In genomic region chr1:243483084-243483845, GRCh38 we compare ENCODE assay signal across 10 cellular contexts.
DNase-seq lines count a peak whose midpoint lies in the region; ATAC-seq, FAIRE-seq and TF ChIP-seq lines count a peak whose summit lies in the region.
"Had no signal": no experiment of that assay in that cellular context is flagged by ENCODE, and none has a peak within 500 bp of the region (broad histone marks: within the 10 kb centered on the region; RNA-seq: fewer than 3 reads in every experiment).

No MANE protein-coding gene starts in this region.

- intact Hi-C loops in colonic mucosa (cut with DNase I): no loop called here

- 0 out of 3 replicates have a peak, but pooled peaks have one; percentile 6 for TF ChIP-seq CTCF in A549 (IDR thresholded peaks at IDR 0.05)
- TF ChIP-seq CTCF in colonic mucosa (IDR thresholded peaks at IDR 0.05): no peak

- 0 out of 5 replicates have a peak, but pooled peaks of 1 of the 2 experiments have one; percentile 10 for TF ChIP-seq RAD21 in A549 (conservative IDR thresholded peaks at IDR 0.05 in 1 of 2, IDR thresholded peaks at IDR 0.05 in 1 of 2)

- FAIRE-seq in A549 (lab: Jason Lieb, UNC): no peak
- FAIRE-seq: keratinocyte had no signal

- H3K27me3 ChIP-seq in HUES48 (ENCODE audit: control insufficient read depth, insufficient read depth, low read length) (peaks cover 8% of the 10 kb centered on the region; the same call in 1 of the 2 replicates), colonic mucosa (no peaks in the 10 kb centered on the region)
- H3K27me3 ChIP-seq: SJSA1 had no signal

- peak overlapping the region; percentile 29; the same call in 1 of the 2 replicates for H3K9ac ChIP-seq in HUES48 (ENCODE audit: low read depth, low read length)
- peak overlapping the region in 1 of 2 donors; percentile 43 for H3K9ac ChIP-seq in colonic mucosa (ENCODE audit: low read depth in 2 of 2, low read length in 2 of 2)

- POLR2A ChIA-PET in A549 (lab: Yijun Ruan, JAX): no interaction called here

- no peak for TF ChIP-seq EP300 in A549 (IDR thresholded peaks at IDR 0.05)

- H3K4me1 ChIP-seq in A549: peaks cover 13% of the 10 kb centered on the region; the same call in 2 of the 3 replicates
- H3K4me1 ChIP-seq in HUES48 (ENCODE audit: control insufficient read depth, insufficient read depth, low read length): peaks cover 15% of the 10 kb centered on the region; the same call in 1 of the 2 replicates
- H3K4me1 ChIP-seq in colonic mucosa: no peaks in the 10 kb centered on the region
- H3K4me1 ChIP-seq in mesodermal cell (ENCODE audit: control insufficient read depth, insufficient read depth, low read length, poor library complexity, severe bottlenecking): peaks cover 15% of the 10 kb centered on the region
- H3K4me1 ChIP-seq: SJSA1 had no signal

- ATAC-seq in A549: no peak

- CTCF ChIA-PET in A549 (lab: Yijun Ruan, JAX): interaction anchor here (1.1 kb wide), 1 partner anchor 10 kb away, joined by 4 read pairs; no protein-coding TSS in a partner anchor

- TF ChIP-seq POLR2A in A549 (IDR thresholded peaks at IDR 0.05; ENCODE audit: low read length): no peak

- H3K36me3 ChIP-seq in HUES48 (ENCODE audit: control insufficient read depth, insufficient read depth, low read length) (no peaks in the 10 kb centered on the region), colonic mucosa (no peaks in the 10 kb centered on the region), mesodermal cell (ENCODE audit: control insufficient read depth, insufficient read depth, low read length) (peaks cover 4% of the 10 kb centered on the region)
- H3K36me3 ChIP-seq: SJSA1 had no signal

- no peak for DNase-seq in A549 (ENCODE audit: low read depth in 1 of 2, low spot score in 1 of 2)
- no peak for DNase-seq in colonic mucosa
- DNase-seq in NCI-H1694 (lab: John Stamatoyannopoulos, UW): no peak
- DNase-seq in amniotic stem cell (lab: John Stamatoyannopoulos, UW): no peak
- no peak for DNase-seq in middle frontal gyrus (ENCODE audit: extremely low spot score, low spot score)
- no peak for DNase-seq in NOMO-1 (lab: John Stamatoyannopoulos, UW; ENCODE audit: unreplicated experiment in 2 of 2)

- no peak overlapping the region for H3K4me2 ChIP-seq in A549

- no peaks in the 10 kb centered on the region for H3K9me3 ChIP-seq in A549
- no peaks in the 10 kb centered on the region for H3K9me3 ChIP-seq in HUES48 (ENCODE audit: control insufficient read depth, insufficient read depth, low read length)
- H3K9me3 ChIP-seq in colonic mucosa: no peaks in the 10 kb centered on the region
- no peaks in the 10 kb centered on the region for H3K9me3 ChIP-seq in mesodermal cell (ENCODE audit: control insufficient read depth, low read length)
- H3K9me3 ChIP-seq: SJSA1 had no signal

- H3K4me3 ChIP-seq in A549: no peak overlapping the region
- H3K4me3 ChIP-seq in HUES48 (ENCODE audit: low read depth, low read length): peak overlapping the region; percentile 60
- peak overlapping the region; percentile 16 for H3K4me3 ChIP-seq in colonic mucosa
- peak overlapping the region; percentile 35 for H3K4me3 ChIP-seq in mesodermal cell (ENCODE audit: extremely low read depth, insufficient read depth, low read length, poor library complexity, severe bottlenecking)
- H3K4me3 ChIP-seq: SJSA1 had no signal

- 92% methylated on average over 39 of the region's 62 CpGs for WGBS in A549 (ENCODE audit: missing lambda C conversion rate)
- 9 to 12% methylated on average over 43 to 53 of the region's 62 CpGs for WGBS in mesodermal cell (ENCODE audit: insufficient coverage in 2 of 2), 2 experiments

- peak overlapping the region in 1 of 2 experiments; percentile 76; a peak in 2 of 6 replicates for H3K27ac ChIP-seq in A549
- H3K27ac ChIP-seq in HUES48 (ENCODE audit: low read depth, low read length): no peak overlapping the region
- H3K27ac ChIP-seq in colonic mucosa: no peak overlapping the region
- no peak overlapping the region for H3K27ac ChIP-seq in mesodermal cell (ENCODE audit: low read depth, low read length, severe bottlenecking)
- H3K27ac ChIP-seq: SJSA1 had no signal

TF ChIP-seq in A549, 52 proteins besides CTCF, POLR2A, EP300 and RAD21:
- TF ChIP-seq KDM1A (IDR thresholded peaks at IDR 0.05; ENCODE audit: low read depth): no peak
- no peak for TF ChIP-seq REST (IDR thresholded peaks at IDR 0.05)
- TF ChIP-seq CBX2 (IDR thresholded peaks at IDR 0.05; ENCODE audit: borderline replicate concordance, low read depth): no peak
- no peak for TF ChIP-seq MYC (IDR thresholded peaks at IDR 0.05; ENCODE audit: borderline replicate concordance, low read length)
- no peak for TF ChIP-seq RNF2 (IDR thresholded peaks at IDR 0.05; ENCODE audit: borderline replicate concordance, low read depth)
- no peak for TF ChIP-seq HDAC2 (IDR thresholded peaks at IDR 0.05)
- TF ChIP-seq MAFK (IDR thresholded peaks at IDR 0.05; ENCODE audit: partially characterized antibody): no peak
- TF ChIP-seq TFCP2L1 (CRISPR knock-in tag; IDR thresholded peaks at IDR 0.05): no peak
- TF ChIP-seq SMC3 (IDR thresholded peaks at IDR 0.05): no peak
- TF ChIP-seq, protein P1, sequence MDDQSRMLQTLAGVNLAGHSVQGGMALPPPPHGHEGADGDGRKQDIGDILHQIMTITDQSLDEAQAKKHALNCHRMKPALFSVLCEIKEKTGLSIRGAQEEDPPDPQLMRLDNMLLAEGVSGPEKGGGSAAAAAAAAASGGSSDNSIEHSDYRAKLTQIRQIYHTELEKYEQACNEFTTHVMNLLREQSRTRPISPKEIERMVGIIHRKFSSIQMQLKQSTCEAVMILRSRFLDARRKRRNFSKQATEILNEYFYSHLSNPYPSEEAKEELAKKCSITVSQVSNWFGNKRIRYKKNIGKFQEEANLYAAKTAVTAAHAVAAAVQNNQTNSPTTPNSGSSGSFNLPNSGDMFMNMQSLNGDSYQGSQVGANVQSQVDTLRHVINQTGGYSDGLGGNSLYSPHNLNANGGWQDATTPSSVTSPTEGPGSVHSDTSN (IDR thresholded peaks at IDR 0.05): no peak
TF ChIP-seq in A549: peak in this region for 0.
